ENCODE assay signal across 11 cellular contexts in genomic region chr16:16062023-16062932, GRCh38.
DNase-seq lines count a peak whose midpoint lies in the region; ATAC-seq and TF ChIP-seq lines count a peak whose summit lies in the region.
"Had no signal": no experiment of that assay in that cellular context is flagged by ENCODE, and none has a peak within 500 bp of the region (broad histone marks: within the 10 kb centered on the region; RNA-seq: fewer than 3 reads in every experiment).

No MANE protein-coding gene starts in this region.

- peaks cover 24% of the 10 kb centered on the region for H3K36me3 ChIP-seq in CD4-positive, alpha-beta memory T cell (ENCODE audit: insufficient read depth, low read length)
- H3K36me3 ChIP-seq in lower lobe of right lung (peaks cover 51% of the 10 kb centered on the region), WERI-Rb-1 (peaks cover 30% of the 10 kb centered on the region)

- no peak overlapping the region for H3K27ac ChIP-seq in CD4-positive, alpha-beta memory T cell (ENCODE audit: low read depth, low read length)
- peak overlapping the region; percentile 73 for H3K27ac ChIP-seq in HL-60 (replicated peaks)
- peak overlapping the region; percentile 1 for H3K27ac ChIP-seq in lower lobe of right lung
- H3K27ac ChIP-seq in WERI-Rb-1: no peak overlapping the region

- H3K9me3 Mint-ChIP-seq in CD4-positive, alpha-beta memory T cell: peaks cover 0 to 4% (median 0%) of the 10 kb centered on the region in 8 donors
- H3K9me3 Mint-ChIP-seq: activated naive CD4-positive, alpha-beta T cell treated with anti-CD3 and anti-CD28 coated beads, Interleukin-2, amount 50 U/mL, for 24 hours had no signal

- CTCF ChIA-PET in CD4-positive, alpha-beta memory T cell (lab: Charles Lee; ENCODE audit: partially characterized antibody): interaction anchor here (1.3 kb wide), 1 partner anchor 9 kb away, joined by 3 read pairs; no protein-coding TSS in a partner anchor

- no peaks in the 10 kb centered on the region for H3K9me3 ChIP-seq in CD4-positive, alpha-beta memory T cell (ENCODE audit: control insufficient read depth in 1 of 2, low read length in 2 of 2)
- H3K9me3 ChIP-seq in lower lobe of right lung (no peaks in the 10 kb centered on the region), WERI-Rb-1 (ENCODE audit: severe bottlenecking) (no peaks in the 10 kb centered on the region)

- TF ChIP-seq CTCF in HL-60 (IDR thresholded peaks at IDR 0.05; ENCODE audit: insufficient read depth, low read length): peak; percentile 33
- TF ChIP-seq CTCF in lower lobe of right lung (IDR thresholded peaks at IDR 0.05): no peak
- no peak for TF ChIP-seq CTCF in WERI-Rb-1 (IDR thresholded peaks at IDR 0.05; ENCODE audit: low read depth, low read length)

- peak overlapping the region in 2 of 8 donors; percentile 15 to 58 for H3K4me3 Mint-ChIP-seq in CD4-positive, alpha-beta memory T cell

- H3K36me3 Mint-ChIP-seq in CD4-positive, alpha-beta memory T cell: peaks cover 25 to 65% of the 10 kb centered on the region in 2 donors

- H3K27ac Mint-ChIP-seq in CD4-positive, alpha-beta memory T cell: peak overlapping the region in 5 of 7 donors; percentile 29 to 88 (median 75)

- no peaks in the 10 kb centered on the region for H3K27me3 ChIP-seq in CD4-positive, alpha-beta memory T cell (ENCODE audit: insufficient read depth, low read length)
- H3K27me3 ChIP-seq in HL-60 (ENCODE audit: insufficient read depth, poor library complexity, severe bottlenecking): no peaks in the 10 kb centered on the region
- no peaks in the 10 kb centered on the region for H3K27me3 ChIP-seq in lower lobe of right lung (ENCODE audit: low read depth)
- H3K27me3 ChIP-seq in WERI-Rb-1 (ENCODE audit: insufficient read depth, low read depth, severe bottlenecking): no peaks in the 10 kb centered on the region

- H3K27me3 Mint-ChIP-seq in CD4-positive, alpha-beta memory T cell: no peaks in the 10 kb centered on the region
- H3K27me3 Mint-ChIP-seq: activated naive CD4-positive, alpha-beta T cell treated with anti-CD3 and anti-CD28 coated beads, Interleukin-2, amount 50 U/mL, for 24 hours had no signal

- ATAC-seq in lower lobe of right lung (peak in 1 of 2 donors; percentile 53), sciatic nerve (no peak)

- intact Hi-C loops in CD4-positive, alpha-beta memory T cell (cut with micrococcal nuclease): no loop called here
- intact Hi-C loops in lower lobe of right lung (cut with DNase I): no loop called here
- intact Hi-C loops in sciatic nerve (cut with DNase I): no loop called here

- peaks cover 22% of the 10 kb centered on the region for H3K4me1 ChIP-seq in CD4-positive, alpha-beta memory T cell (ENCODE audit: insufficient read depth, low read length)
- H3K4me1 ChIP-seq in lower lobe of right lung: peaks cover 16% of the 10 kb centered on the region

- H3K4me3 ChIP-seq in CD4-positive, alpha-beta memory T cell (ENCODE audit: low read length in 2 of 2): no peak overlapping the region
- no peak overlapping the region for H3K4me3 ChIP-seq in HL-60 (replicated peaks; ENCODE audit: insufficient read depth, low read length)
- no peak overlapping the region for H3K4me3 ChIP-seq in lower lobe of right lung
- no peak overlapping the region for H3K4me3 ChIP-seq in WERI-Rb-1 (ENCODE audit: low read depth, low read length)

- H3K4me1 Mint-ChIP-seq in CD4-positive, alpha-beta memory T cell: peaks cover 19 to 30% (median 23%) of the 10 kb centered on the region in 4 donors

- peak in 4 of 5 donors; percentile 17 to 29 (median 22) for DNase-seq in CD4-positive, alpha-beta memory T cell
- DNase-seq in HL-60 (ENCODE audit: low read depth in 1 of 2, low spot score in 1 of 2): peak; percentile 57 to 96
- DNase-seq in activated CD4-positive, alpha-beta T cell treated with anti-CD3 and anti-CD28 coated beads, Interleukin-2, amount 50 U/mL, for 48 hours: peak; percentile 11 to 20
- DNase-seq in lower lobe of right lung: no peak
- DNase-seq in A172 (ENCODE audit: low spot score): no peak
- no peak for DNase-seq in NCI-H226
- no peak for DNase-seq in sciatic nerve (ENCODE audit: low spot score)
- DNase-seq in WERI-Rb-1: no peak
- DNase-seq: glutamatergic neuron, substantia nigra had no signal

- POLR2A ChIA-PET in CD4-positive, alpha-beta memory T cell (lab: Charles Lee; ENCODE audit: partially characterized antibody): interaction anchor here (0.6 kb wide), 1 partner anchor 114 kb away, joined by 3 read pairs; no protein-coding TSS in a partner anchor

Comparison
In these comparisons a context has a peak if more than half of its experiments do, and no peak if none do; other contexts are left out.
1. DNase-seq: peak in CD4-positive, alpha-beta memory T cell (4 of 5), HL-60 (2 of 2) and activated CD4-positive, alpha-beta T cell treated with anti-CD3 and anti-CD28 coated beads, Interleukin-2, amount 50 U/mL, for 48 hours (2 of 2); none in lower lobe of right lung (single experiment), A172 (single experiment), NCI-H226 (single experiment), sciatic nerve (single experiment) and WERI-Rb-1 (single experiment).
2. H3K27ac ChIP-seq: peak in HL-60 (single experiment) and lower lobe of right lung (single experiment); none in CD4-positive, alpha-beta memory T cell (single experiment) and WERI-Rb-1 (single experiment).